In genomic region chr11:65389294-65389980, GRCh38 we compare ENCODE assay signal across 1 cellular context.
TF ChIP-seq lines count a peak whose summit lies in the region.

No MANE protein-coding gene starts in this region.

TF ChIP-seq in SK-N-SH treated with all-trans-retinoic acid at 6 μM for 48 hours, 23 proteins besides CTCF, POLR2A, EP300 and RAD21:
- TF ChIP-seq, protein P1, sequence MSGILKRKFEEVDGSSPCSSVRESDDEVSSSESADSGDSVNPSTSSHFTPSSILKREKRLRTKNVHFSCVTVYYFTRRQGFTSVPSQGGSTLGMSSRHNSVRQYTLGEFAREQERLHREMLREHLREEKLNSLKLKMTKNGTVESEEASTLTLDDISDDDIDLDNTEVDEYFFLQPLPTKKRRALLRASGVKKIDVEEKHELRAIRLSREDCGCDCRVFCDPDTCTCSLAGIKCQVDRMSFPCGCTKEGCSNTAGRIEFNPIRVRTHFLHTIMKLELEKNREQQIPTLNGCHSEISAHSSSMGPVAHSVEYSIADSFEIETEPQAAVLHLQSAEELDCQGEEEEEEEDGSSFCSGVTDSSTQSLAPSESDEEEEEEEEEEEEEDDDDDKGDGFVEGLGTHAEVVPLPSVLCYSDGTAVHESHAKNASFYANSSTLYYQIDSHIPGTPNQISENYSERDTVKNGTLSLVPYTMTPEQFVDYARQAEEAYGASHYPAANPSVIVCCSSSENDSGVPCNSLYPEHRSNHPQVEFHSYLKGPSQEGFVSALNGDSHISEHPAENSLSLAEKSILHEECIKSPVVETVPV (CRISPR knock-in tag; IDR thresholded peaks at IDR 0.05), result no peak
- TF ChIP-seq, protein P2, sequence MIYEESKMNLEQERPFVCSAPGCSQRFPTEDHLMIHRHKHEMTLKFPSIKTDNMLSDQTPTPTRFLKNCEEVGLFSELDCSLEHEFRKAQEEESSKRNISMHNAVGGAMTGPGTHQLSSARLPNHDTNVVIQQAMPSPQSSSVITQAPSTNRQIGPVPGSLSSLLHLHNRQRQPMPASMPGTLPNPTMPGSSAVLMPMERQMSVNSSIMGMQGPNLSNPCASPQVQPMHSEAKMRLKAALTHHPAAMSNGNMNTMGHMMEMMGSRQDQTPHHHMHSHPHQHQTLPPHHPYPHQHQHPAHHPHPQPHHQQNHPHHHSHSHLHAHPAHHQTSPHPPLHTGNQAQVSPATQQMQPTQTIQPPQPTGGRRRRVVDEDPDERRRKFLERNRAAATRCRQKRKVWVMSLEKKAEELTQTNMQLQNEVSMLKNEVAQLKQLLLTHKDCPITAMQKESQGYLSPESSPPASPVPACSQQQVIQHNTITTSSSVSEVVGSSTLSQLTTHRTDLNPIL (CRISPR knock-in tag; IDR thresholded peaks at IDR 0.05; ENCODE audit: low read depth), result no peak
- TF ChIP-seq SNAI2 (CRISPR knock-in tag; IDR thresholded peaks at IDR 0.05) (no peak), ZNF70 (CRISPR knock-in tag; IDR thresholded peaks at IDR 0.05) (no peak), BACH2 (CRISPR knock-in tag; IDR thresholded peaks at IDR 0.05; ENCODE audit: borderline replicate concordance) (no peak), PATZ1 (CRISPR knock-in tag; IDR thresholded peaks at IDR 0.05; ENCODE audit: borderline replicate concordance) (no peak)
TF ChIP-seq in SK-N-SH treated with all-trans-retinoic acid at 6 μM for 48 hours: peak in this region for 0.
